ENCODE assay signal across 35 cellular contexts in the genomic region with DNA sequence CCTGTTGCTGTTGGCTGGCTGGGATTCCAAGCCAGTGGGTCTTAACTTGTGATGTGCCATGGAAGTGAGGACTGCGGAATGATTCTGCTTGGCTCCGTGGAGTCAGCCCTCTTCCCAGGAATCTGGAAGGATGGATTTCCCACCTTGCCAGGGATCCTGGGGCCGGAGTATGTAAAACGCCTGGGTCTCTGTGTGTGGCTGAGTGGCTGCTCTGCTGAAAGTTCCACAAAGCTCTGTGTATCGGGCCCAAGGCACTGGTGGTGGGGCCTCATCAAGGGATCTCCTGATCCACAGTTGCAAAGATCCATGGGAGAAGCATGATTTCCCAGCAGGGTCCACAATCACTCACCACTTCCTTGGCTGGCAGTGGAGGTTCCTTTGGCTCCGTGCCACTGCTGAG. TPM values are rescaled to one million over a fixed set of nuclear protein-coding genes. Genes with fewer than 3 reads are reported as not detected.
"Had no signal": no experiment of that assay in that cellular context is flagged by ENCODE, and none has a peak within 500 bp of the region (broad histone marks: within the 10 kb centered on the region; RNA-seq: fewer than 3 reads in every experiment).

No MANE protein-coding gene starts in this region.

- H3K27ac ChIP-seq: KMS-11, PC-9, RWPE1, SJCRH30, SK-N-MC had no signal

- H3K27me3 ChIP-seq: SJCRH30 had no signal

- H2AFZ ChIP-seq: PC-9 had no signal

- FAIRE-seq: RCC 7860 had no signal

- H3K4me1 ChIP-seq: SJCRH30 had no signal

- H3K4me3 ChIP-seq: PC-9, SJCRH30, SK-N-MC had no signal

- DNase-seq: Karpas-422, MM.1S, MV-4-11, NCI-H1105, NCI-H1417 treated with DMSO at 0.1 percent for 48 hours, NCI-H1436 treated with DMSO at 0.1 percent for 48 hours, NCI-H1694 treated with DMSO at 0.1 percent for 48 hours, NCI-H187 treated with DMSO at 0.1 percent for 48 hours, NCI-H2029, NCI-H2081, NCI-H2171 treated with DMSO at 0.1 percent for 48 hours, NCI-H2227 treated with DMSO at 0.1 percent for 48 hours, NCI-H345, NCI-H446, NCI-H510A treated with DMSO at 0.1 percent for 48 hours, NCI-H524 treated with DMSO at 0.1 percent for 48 hours, NCI-H526 treated with DMSO at 0.1 percent for 48 hours, NCI-H774, PC-9, SHP77, SIG-M5, SJCRH30, SW 1271, T-helper 1 cell had no signal

- H3K9me3 ChIP-seq: SJCRH30 had no signal

- H3K4me2 ChIP-seq: KMS-11, PC-9 had no signal

- H3K36me3 ChIP-seq: SJCRH30 had no signal

- H3K9ac ChIP-seq: KMS-11 had no signal

RNA-seq across cellular contexts. Expression of gene TMEM271, which starts 24.1 kb away (rescaled TPM):
- total RNA-seq: LHCN-M2, MCF 10A, NCI-H460, OCI-LY7, PC-9, Right ventricle myocardium inferior, RPMI7951, SK-MEL-5 had no signal

RNA-seq across cellular contexts. Expression of gene PDE6B, which starts 25.2 kb away (rescaled TPM):
- total RNA-seq: MCF 10A, NCI-H460, OCI-LY7, RPMI7951, SJCRH30, SK-MEL-5 had no signal
